ENCODE assay signal across 31 cellular contexts in the genomic region with DNA sequence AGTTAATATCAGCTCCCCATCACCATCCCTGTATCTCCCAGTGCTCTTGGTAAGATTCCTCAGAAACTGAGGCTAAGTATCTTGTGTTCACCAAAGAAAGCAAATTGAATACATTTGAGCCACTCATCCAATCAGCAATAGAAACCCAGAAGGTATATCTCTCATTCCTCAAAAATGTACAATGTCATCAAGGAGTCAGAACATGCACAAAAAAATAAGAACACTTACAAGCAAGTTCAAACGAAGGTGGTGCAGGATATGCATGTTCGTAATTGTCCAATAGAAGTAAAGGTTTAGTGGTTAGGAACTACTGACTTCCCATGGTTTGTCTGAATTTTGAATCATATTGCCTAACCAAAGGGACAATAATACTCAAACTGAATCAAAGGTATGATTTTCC. TPM values are rescaled to one million over a fixed set of nuclear protein-coding genes. Genes with fewer than 3 reads are reported as not detected.
"Had no signal": no experiment of that assay in that cellular context is flagged by ENCODE, and none has a peak within 500 bp of the region (broad histone marks: within the 10 kb centered on the region; RNA-seq: fewer than 3 reads in every experiment).

No MANE protein-coding gene starts in this region.

- H3K9me3 ChIP-seq: adrenal gland, body of pancreas, esophagus muscularis mucosa, gastroesophageal sphincter had no signal

- H3K27ac ChIP-seq: adrenal gland, body of pancreas, coronary artery, dorsolateral prefrontal cortex, esophagus muscularis mucosa, gastroesophageal sphincter had no signal

- H3K36me3 ChIP-seq: adrenal gland, esophagus muscularis mucosa, gastroesophageal sphincter had no signal

- H3K4me3 ChIP-seq: adrenal gland, body of pancreas, coronary artery, dorsolateral prefrontal cortex, esophagus muscularis mucosa, gastroesophageal sphincter had no signal

- DNase-seq: activated CD4-positive, alpha-beta memory T cell treated with anti-CD3 and anti-CD28 coated beads for 36 hours; activated CD4-positive, alpha-beta T cell treated with anti-CD3 and anti-CD28 coated beads for 36 hours; activated CD4-positive, alpha-beta T cell treated with anti-CD3 and anti-CD28 coated beads, Interleukin-2, amount 10 ng/mL, durations not matched to agents 24 days and 14 days; activated CD4-positive, CD25-positive, alpha-beta regulatory T cell; activated CD4-positive, CD25-positive, alpha-beta regulatory T cell treated with anti-CD3 and anti-CD28 coated beads, Interleukin-2, amount 50 U/mL, for 72 hours; activated CD8-positive, alpha-beta memory T cell treated with anti-CD3 and anti-CD28 coated beads, Interleukin-2, amount 10 ng/mL, durations not matched to agents 7 days and 5 days; activated CD8-positive, alpha-beta memory T cell treated with anti-CD3 and anti-CD28 coated beads, Interleukin-2, amount 50 U/mL, for 4 hours; activated CD8-positive, alpha-beta T cell treated with anti-CD3 and anti-CD28 coated beads, Interleukin-2, amount 10 ng/mL, durations not matched to agents 7 days and 5 days; activated effector memory CD4-positive, alpha-beta T cell treated with anti-CD3 and anti-CD28 coated beads, Interleukin-2, amount 50 U/mL, for 16 hours; activated naive CD4-positive, alpha-beta T cell treated with anti-CD3 and anti-CD28 coated beads for 36 hours; activated naive CD8-positive, alpha-beta T cell treated with anti-CD3 and anti-CD28 coated beads for 36 hours; activated naive CD8-positive, alpha-beta T cell treated with anti-CD3 and anti-CD28 coated beads, Interleukin-2, amount 50 U/mL, for 24 hours; activated T-cell treated with anti-CD3 and anti-CD28 coated beads, Interleukin-2, amount 50 U/mL, for 1 hour; activated T-cell treated with anti-CD3 and anti-CD28 coated beads, Interleukin-2, amount 50 U/mL, for 48 hours; adrenal gland; amygdala; aorta; body of pancreas; dorsolateral prefrontal cortex; effector memory CD4-positive, alpha-beta T cell; T-helper 1 cell; T-helper 17 cell; T1000 had no signal

- H3K4me1 ChIP-seq: adrenal gland, body of pancreas had no signal

- H3K27me3 ChIP-seq: adrenal gland, body of pancreas, dorsolateral prefrontal cortex had no signal

RNA-seq across cellular contexts. Expression of a gene that starts 24.3 kb away (rescaled TPM):
- total RNA-seq: activated CD4-positive, alpha-beta T cell treated with anti-CD3 and anti-CD28 coated beads, Interleukin-2, amount 10 ng/mL, durations not matched to agents 24 days and 14 days; activated CD8-positive, alpha-beta memory T cell treated with anti-CD3 and anti-CD28 coated beads for 36 hours; activated CD8-positive, alpha-beta memory T cell treated with anti-CD3 and anti-CD28 coated beads, Interleukin-2, amount 10 ng/mL, durations not matched to agents 7 days and 5 days; activated CD8-positive, alpha-beta T cell treated with anti-CD3 and anti-CD28 coated beads, Interleukin-2, amount 10 ng/mL, durations not matched to agents 7 days and 5 days; activated naive CD4-positive, alpha-beta T cell treated with anti-CD3 and anti-CD28 coated beads for 36 hours; activated T-helper 1 cell treated with anti-CD3 and anti-CD28 coated beads, Interleukin-12 subunit alpha, Interleukin-12 subunit beta, Interleukin-2, Interleukin-4 antibody, amounts not matched to agents 30 ng/mL and 10 ng/mL and 1 ng/mL, durations not matched to agents 14 hours and 24 hours and 36 hours; activated T-helper 2 cell treated with anti-CD3 and anti-CD28 coated beads, Interferon-gamma antibody, Interleukin-2, Interleukin-4, amounts not matched to agents 10 μg/mL and 5 μg/mL and 100 μg/mL, durations not matched to agents 14 hours and 24 hours and 36 hours; epithelial cell of proximal tubule; glomerular endothelial cell; T-helper 17 cell had no signal
